In genomic region chr21:46458315-46459023, GRCh38 we compare ENCODE assay signal across 8 cellular contexts. TPM values are rescaled to one million over a fixed set of nuclear protein-coding genes. Genes with fewer than 3 reads are reported as not detected.
A peak's percentile ranks its signal among the peaks of the same experiment; 100 is the strongest.
DNase-seq lines count a peak whose midpoint lies in the region; TF ChIP-seq lines count a peak whose summit lies in the region.

DIP2A (plus strand) TSS chr21:46458891; CDS start chr21:46459132, 241 bp downstream.

- H3K4me1 Mint-ChIP-seq in HFFc6 (ENCODE audit: low read depth): peaks cover 49% of the 10 kb centered on the region

- H3K36me3 Mint-ChIP-seq in HFFc6 (ENCODE audit: low read depth): peaks cover under 1% of the 10 kb centered on the region; the same call in 1 of the 2 replicates

- peaks cover 12% of the 10 kb centered on the region for H3K36me3 ChIP-seq in neuron (ENCODE audit: insufficient read depth, low read length)

- no peaks in the 10 kb centered on the region for H3K9me3 Mint-ChIP-seq in HFFc6

- peak within 1 kb of the TSS; percentile 94 for H3K4me3 ChIP-seq in neuron (ENCODE audit: low read length)

- H3K27ac Mint-ChIP-seq in HFFc6: peak within 1 kb of the TSS; percentile 92

- no peaks in the 10 kb centered on the region for H3K27me3 ChIP-seq in neuron (ENCODE audit: insufficient read depth, low read length)

- DNase-seq in GM04504 (ENCODE audit: low read depth) (peak; percentile 95), HFFc6 (peak; percentile 95), NAMALWA (ENCODE audit: low spot score) (peak; percentile 97), SK-MEL-5 (ENCODE audit: low read depth, low spot score) (peak; percentile 95), foreskin melanocyte (peak; percentile 92), stromal cell of bone marrow (ENCODE audit: low read depth) (peak; percentile 95)
- peak; percentile 94 for DNase-seq in activated naive CD4-positive, alpha-beta T cell treated with Interleukin-2 at 50 U/mL for 16 hours

- H3K4me1 ChIP-seq in neuron (ENCODE audit: insufficient read depth, low read length): peaks cover 29% of the 10 kb centered on the region

- in situ Hi-C loops in SK-MEL-5 (cut with HindIII; ENCODE audit: low pct_unique_long_range_greater_than_20kb, low sequenced_read_pairs): no loop called here

- H2AFZ ChIP-seq in neuron (ENCODE audit: low read depth, low read length): peak within 1 kb of the TSS; percentile 89

- H3K4me3 Mint-ChIP-seq in HFFc6: peak within 1 kb of the TSS; percentile 94

- no peaks in the 10 kb centered on the region for H3K9me3 ChIP-seq in neuron (ENCODE audit: low read length)

- no peak; the same call in 1 of the 2 replicates for TF ChIP-seq CTCF in HFFc6 (IDR thresholded peaks at IDR 0.05)

- no peaks in the 10 kb centered on the region; the same call in 1 of the 2 replicates for H3K27me3 Mint-ChIP-seq in HFFc6 (ENCODE audit: insufficient read depth)

RNA-seq across cellular contexts. Expression of gene DIP2A, which starts in this region (rescaled TPM):
- total RNA-seq in HFFc6 (2021; fragmentation: NEBNext Ultra II Directional; extraction: Animal tissue kit (Norgen Biotek cat#: 25700)): 10 to 100 TPM; 20.0 to 24.1 (median 21.7) TPM
- total RNA-seq in SK-MEL-5 (2014; rRNA removed; shearing (Covaris generic)): 8.7 and 9.8 TPM in 2 replicates
- polyA plus RNA-seq in SK-MEL-5 (2015; cell fraction: cytosol; rRNA removed): 10.6 and 15.9 TPM in 2 replicates
- 61.6 and 72.6 TPM in 2 replicates for polyA plus RNA-seq in SK-MEL-5 (2015; cell fraction: nucleus; rRNA removed)

Comparison
In these comparisons a context has a peak if more than half of its experiments do, and no peak if none do; other contexts are left out.
1. Peak in every context shown above with its lines: DNase-seq and H3K4me3 ChIP-seq.